Comparison of ENCODE assay signal across 8 cellular contexts in the genomic region with DNA sequence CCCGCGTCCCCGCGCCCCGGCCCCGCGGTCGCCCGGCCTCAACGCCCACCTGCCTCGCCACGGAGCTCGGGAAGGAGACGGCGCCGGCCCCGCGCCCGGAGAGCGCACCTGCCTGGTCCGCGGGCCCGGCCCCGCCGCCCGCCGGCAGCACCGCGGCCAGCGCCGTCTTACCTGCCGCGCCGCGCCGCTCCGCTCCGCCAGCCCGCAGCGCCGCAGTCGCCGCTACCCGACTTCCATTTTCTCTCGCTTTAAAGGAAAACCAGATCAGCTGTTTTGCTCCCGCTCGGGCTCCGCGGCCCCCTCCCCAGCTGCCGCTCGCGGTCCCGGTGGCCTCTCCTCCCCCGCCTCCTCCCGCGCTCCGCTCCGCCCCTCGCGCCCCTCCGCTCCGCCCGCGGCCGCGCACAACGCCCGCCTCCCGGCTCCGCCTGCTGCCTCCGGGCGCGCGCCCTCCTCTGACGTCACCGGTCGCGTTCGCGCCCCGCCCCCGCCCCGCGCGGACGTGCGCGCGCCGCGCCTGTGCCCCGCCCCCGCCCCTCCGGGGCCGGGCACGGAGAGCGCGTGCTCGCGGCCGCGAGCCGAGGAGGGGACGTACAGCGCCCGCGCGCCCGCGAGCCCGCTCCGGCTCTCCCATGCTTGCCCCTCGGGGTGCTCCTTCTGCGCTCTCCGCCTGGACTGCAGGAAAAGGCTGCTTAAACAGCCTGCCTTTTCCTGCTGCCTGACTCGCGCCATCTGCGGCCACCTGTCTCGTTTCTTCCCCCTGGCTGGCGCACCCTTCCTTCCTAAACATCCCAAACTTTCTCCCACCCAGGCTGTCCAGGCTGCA. TPM values are rescaled to one million over a fixed set of nuclear protein-coding genes. Genes with fewer than 3 reads are reported as not detected.
DNase-seq lines count a peak whose midpoint lies in the region; ATAC-seq and TF ChIP-seq lines count a peak whose summit lies in the region.

Gene OTUD7A, minus strand, starts transcription at position 338 of the 823 bp plus-strand sequence.

- peak; percentile 60 for DNase-seq in Calu3
- DNase-seq in HuH-7.5 (ENCODE audit: low spot score), result peak; percentile 74
- DNase-seq in OCI-M2 (lab: John Stamatoyannopoulos, UW; ENCODE audit: unreplicated experiment), result peak; percentile 44
- DNase-seq in activated T-cell treated with anti-CD3 and anti-CD28 coated beads, Interleukin-2, amount 50 U/mL, for 4 hours, result peak; percentile 84
- DNase-seq in esophagus squamous epithelium (lab: John Stamatoyannopoulos, UW), result no peak
- DNase-seq in myocyte (ENCODE audit: low read depth), result peak; percentile 49
- DNase-seq in stimulated activated CD8-positive, alpha-beta memory T cell treated with anti-CD3 and anti-CD28 coated beads, Interleukin-7, amount 100 ng/mL, for 1 hour (ENCODE audit: low read depth in 2 of 2), result peak; percentile 71 to 73

- peaks cover 2 to 17% (median 6%) of the 10 kb centered on the region in 3 donors for H3K4me1 ChIP-seq in esophagus squamous epithelium

- H3K4me3 Mint-ChIP-seq in Calu3 (ENCODE audit: low read depth, unreplicated experiment), result peak within 1 kb of the TSS; percentile 77
- peak within 1 kb of the TSS; percentile 91 for H3K4me3 Mint-ChIP-seq in activated T-cell treated with anti-CD3 and anti-CD28 coated beads, Interleukin-2, amount 50 U/mL, for 4 hours

- peak; percentile 84 for ATAC-seq in GM21526 (IDR thresholded peaks at IDR 0.05; ENCODE audit: low FRiP score, unreplicated experiment)
- peak; percentile 91 to 94 for ATAC-seq in activated T-cell treated with anti-CD3 and anti-CD28 coated beads, Interleukin-2, amount 50 U/mL, for 4 hours

- no TSS peak for BruUV-seq in Calu3 (replicated peaks; lab: Mats Ljungman, UMichigan)

- CTCF ChIA-PET in Calu3 (lab: Charles Lee), result no interaction called here

- peak within 1 kb of the TSS; percentile 73 to 90 (median 85) for H3K27ac ChIP-seq in esophagus squamous epithelium

- peak within 1 kb of the TSS; percentile 57 to 91 (median 63) for H3K4me3 ChIP-seq in esophagus squamous epithelium

- no peaks in the 10 kb centered on the region for H3K27me3 Mint-ChIP-seq in Calu3 (ENCODE audit: unreplicated experiment)
- H3K27me3 Mint-ChIP-seq in activated T-cell treated with anti-CD3 and anti-CD28 coated beads, Interleukin-2, amount 50 U/mL, for 4 hours (ENCODE audit: low read depth), result peaks cover 8% of the 10 kb centered on the region

- TF ChIP-seq CTCF in Calu3 (IDR thresholded peaks at IDR 0.05; ENCODE audit: unreplicated experiment) (no peak), esophagus squamous epithelium (IDR thresholded peaks at IDR 0.05) (peak in 3 of 6 experiments; percentile 7 to 20 (median 15))

- H3K27ac Mint-ChIP-seq in Calu3 (ENCODE audit: unreplicated experiment), result peak within 1 kb of the TSS; percentile 91

- H3K9me3 Mint-ChIP-seq in Calu3 (ENCODE audit: low read depth, unreplicated experiment), result no peaks in the 10 kb centered on the region
- H3K9me3 Mint-ChIP-seq in activated T-cell treated with anti-CD3 and anti-CD28 coated beads, Interleukin-2, amount 50 U/mL, for 4 hours, result no peaks in the 10 kb centered on the region

- intact Hi-C loops in Calu3 (cut with micrococcal nuclease; ENCODE audit: unreplicated experiment) (no loop called here), esophagus squamous epithelium (cut with DNase I) (no loop called here)

- H3K4me1 Mint-ChIP-seq in Calu3 (ENCODE audit: low read depth, unreplicated experiment), result no peaks in the 10 kb centered on the region
- H3K4me1 Mint-ChIP-seq in activated T-cell treated with anti-CD3 and anti-CD28 coated beads, Interleukin-2, amount 50 U/mL, for 4 hours (ENCODE audit: low read depth), result peaks cover 13% of the 10 kb centered on the region

- no peaks in the 10 kb centered on the region for H3K9me3 ChIP-seq in esophagus squamous epithelium

- H3K27me3 ChIP-seq in esophagus squamous epithelium, result no peaks in the 10 kb centered on the region

- H3K36me3 Mint-ChIP-seq in Calu3 (ENCODE audit: insufficient read depth, unreplicated experiment), result peaks cover 9% of the 10 kb centered on the region
- H3K36me3 Mint-ChIP-seq in activated T-cell treated with anti-CD3 and anti-CD28 coated beads, Interleukin-2, amount 50 U/mL, for 4 hours (ENCODE audit: insufficient read depth), result no peaks in the 10 kb centered on the region

- WGBS in esophagus squamous epithelium, 2 donors, result 0 to 1% methylated on average over 6 to 20 of the region's 120 CpGs

- no peak for TF ChIP-seq POLR2A in esophagus squamous epithelium (IDR thresholded peaks at IDR 0.05)

- H3K36me3 ChIP-seq in esophagus squamous epithelium, result no peaks in the 10 kb centered on the region

RNA-seq across cellular contexts. Expression of gene OTUD7A, which starts in this region (rescaled TPM):
- 0.07 and 0.12 TPM in 2 replicates for total RNA-seq in Calu3 (2022)
- total RNA-seq in activated T-cell treated with anti-CD3 and anti-CD28 coated beads, Interleukin-2, amount 50 U/mL, for 4 hours, result 1 to 10 TPM in 1 of 3 donors, under 1 TPM in 2; 0.48 to 1.1 (median 0.87) TPM
- 1 to 10 TPM in 1 of 4 donors, under 1 TPM in 3; 0.44 to 6.1 (median 0.81) TPM for total RNA-seq in esophagus squamous epithelium
- total RNA-seq in myocyte, result not detected in 2 replicates
- polyA plus RNA-seq in myocyte (2012), result 0.25 TPM

Comparison
In these comparisons a context has a peak if more than half of its experiments do, and no peak if none do; other contexts are left out.
1. Peak in DNase-seq in Calu3; RNA of the gene not detected or under 1 TPM.
2. Peak in DNase-seq in myocyte; RNA of the gene not detected or under 1 TPM.